Comparison of ENCODE assay signal across 8 cellular contexts in the genomic region with DNA sequence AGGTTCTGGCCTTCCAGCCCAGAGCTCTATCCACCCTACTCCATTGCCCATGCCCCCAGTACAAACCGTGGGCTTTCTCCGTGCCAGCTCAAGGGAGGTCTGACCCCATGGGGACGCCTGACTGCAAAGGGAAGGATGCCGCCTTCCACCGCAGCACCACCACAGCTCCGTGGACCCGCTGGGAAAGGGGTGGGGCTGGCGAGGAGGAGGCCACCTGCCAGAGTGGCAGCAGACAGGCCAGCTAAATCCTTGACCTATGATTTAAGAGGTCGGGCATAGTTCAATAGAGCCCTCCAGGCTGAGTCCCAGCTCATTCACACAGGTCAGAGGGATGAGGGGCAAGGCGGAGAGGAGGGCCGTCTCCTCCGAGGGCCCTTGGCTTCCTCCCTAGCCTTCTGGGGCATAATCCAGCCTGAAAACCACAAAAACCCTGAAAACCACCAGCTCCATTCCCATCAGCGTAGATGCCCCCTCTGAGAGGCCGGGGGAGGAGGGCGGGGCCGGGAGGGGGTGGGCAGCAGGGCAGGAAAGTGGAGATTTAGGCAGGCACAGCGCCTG. TPM values are rescaled to one million over a fixed set of nuclear protein-coding genes. Genes with fewer than 3 reads are reported as not detected.
A peak's percentile ranks its signal among the peaks of the same experiment; 100 is the strongest.
DNase-seq lines count a peak whose midpoint lies in the region; ATAC-seq lines count a peak whose summit lies in the region.
"Had no signal": no experiment of that assay in that cellular context is flagged by ENCODE, and none has a peak within 500 bp of the region (broad histone marks: within the 10 kb centered on the region; RNA-seq: fewer than 3 reads in every experiment).

No MANE protein-coding gene starts in this region.

- ATAC-seq in T-cell (replicated peaks in 1 of 4) (peak in 2 of 4 experiments; percentile 15 to 25), GM18868 (IDR thresholded peaks at IDR 0.05; ENCODE audit: unreplicated experiment) (no peak), GM21360 (IDR thresholded peaks at IDR 0.05; ENCODE audit: unreplicated experiment) (no peak)
- ATAC-seq: GM12878 had no signal

- H3K9me3 ChIP-seq in ES-I3 (ENCODE audit: control insufficient read depth, insufficient read depth, low read length), result no peaks in the 10 kb centered on the region
- H3K9me3 ChIP-seq in iPS-18a (ENCODE audit: control insufficient read depth, low read depth, low read length), result no peaks in the 10 kb centered on the region

- DNase-seq in T-cell, result no peak
- DNase-seq in activated CD8-positive, alpha-beta memory T cell treated with anti-CD3 and anti-CD28 coated beads, Interleukin-2, amount 50 U/mL, for 48 hours, result no peak

- H3K4me1 ChIP-seq in ES-I3 (ENCODE audit: insufficient read depth, low read length) (peaks cover 16% of the 10 kb centered on the region), iPS-18a (ENCODE audit: control insufficient read depth, low read depth, low read length) (peaks cover 27% of the 10 kb centered on the region)

- peak overlapping the region; percentile 60 for H3K9ac ChIP-seq in ES-I3 (ENCODE audit: low read depth, low read length)
- H3K9ac ChIP-seq in iPS-18a (ENCODE audit: low read length), result peak overlapping the region; percentile 67

- peak overlapping the region; percentile 37 to 58 (median 53) for H3K4me3 Mint-ChIP-seq in T-cell

- no peaks in the 10 kb centered on the region for H3K36me3 Mint-ChIP-seq in T-cell

- CTCF ChIA-PET in T-cell (lab: Charles Lee), result interaction anchor here in 1 of 2 donors (2.2 kb wide), 1 partner anchor 11 kb away, joined by 10 read pairs; no protein-coding TSS in a partner anchor

- peaks cover 0 to 18% (median 13%) of the 10 kb centered on the region in 3 donors for H3K4me1 Mint-ChIP-seq in T-cell

- H3K27ac Mint-ChIP-seq in T-cell, result no peak overlapping the region

- H3K4me3 ChIP-seq in iPS-18a (ENCODE audit: low read length), result peak overlapping the region; percentile 49
- H3K4me3 ChIP-seq in skin epidermis, result peak overlapping the region in 4 of 7 experiments; percentile 1 to 27 (median 16)
- H3K4me3 ChIP-seq: GM12878 had no signal

- no peaks in the 10 kb centered on the region for H3K36me3 ChIP-seq in ES-I3 (ENCODE audit: insufficient read depth, low read length)
- no peaks in the 10 kb centered on the region for H3K36me3 ChIP-seq in iPS-18a (ENCODE audit: control insufficient read depth, low read depth, low read length)

- peak overlapping the region; percentile 25 for H3K27ac ChIP-seq in iPS-18a (ENCODE audit: low read length)
- H3K27ac ChIP-seq in skin epidermis, result no peak overlapping the region

- H3K27me3 ChIP-seq in iPS-18a (ENCODE audit: control insufficient read depth, insufficient read depth, low read length), result peaks cover 28% of the 10 kb centered on the region

- no peaks in the 10 kb centered on the region for H3K9me3 Mint-ChIP-seq in T-cell

- H3K27me3 Mint-ChIP-seq in T-cell, result peaks cover 54 to 56% of the 10 kb centered on the region in 2 donors

- POLR2A ChIA-PET in T-cell (lab: Charles Lee), result no interaction called here

RNA-seq across cellular contexts. Expression of a gene that starts 14.9 kb away (rescaled TPM):
- 1 to 10 TPM; 1.3 to 2.0 (median 1.6) TPM for total RNA-seq in T-cell
- total RNA-seq: GM12878 had no signal

RNA-seq across cellular contexts. Expression of a gene that starts 24.5 kb away (rescaled TPM):
- total RNA-seq in T-cell, result not detected
- total RNA-seq: GM12878 had no signal

RNA-seq across cellular contexts. Expression of a gene that starts 43.9 kb away (rescaled TPM):
- under 1 TPM in 3 of 5 donors, not detected in 2; 0.16 to 0.58 (median 0.23) TPM for total RNA-seq in T-cell
- total RNA-seq: GM12878 had no signal
